ENCODE assay signal across 9 cellular contexts in the genomic region with DNA sequence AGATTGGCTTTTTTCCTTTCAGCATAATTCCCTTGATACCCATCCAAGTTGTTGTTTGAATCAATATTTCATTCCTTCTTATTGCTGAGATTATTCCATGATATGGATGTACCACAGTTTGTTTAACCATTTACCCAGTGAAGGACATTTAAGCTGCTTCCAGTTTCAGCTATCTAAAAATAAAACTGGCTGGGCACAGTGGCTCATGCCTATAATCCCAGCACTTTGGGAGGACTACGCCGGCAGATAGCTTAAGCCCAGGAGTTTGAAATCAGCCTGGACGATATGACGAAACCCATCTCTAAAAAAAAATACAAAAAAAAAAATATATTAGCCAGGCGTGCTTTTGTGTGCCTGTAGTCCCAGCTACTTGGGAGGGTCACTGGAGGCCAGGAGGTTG. TPM values are rescaled to one million over a fixed set of nuclear protein-coding genes. Genes with fewer than 3 reads are reported as not detected.
"Had no signal": no experiment of that assay in that cellular context is flagged by ENCODE, and none has a peak within 500 bp of the region (broad histone marks: within the 10 kb centered on the region; RNA-seq: fewer than 3 reads in every experiment).

No MANE protein-coding gene starts in this region.

- H3K4me3 ChIP-seq: GM23338 had no signal

- H3K27ac ChIP-seq: HL-60 had no signal

- DNase-seq: H9, HCEC 1CT, KBM-7 had no signal

- H3K4me1 Mint-ChIP-seq: GM23338, H9, IgD-negative memory B cell had no signal

- ATAC-seq: GM23338, HepG2 had no signal

- H3K27ac Mint-ChIP-seq: GM23338, H9, IgD-negative memory B cell had no signal

- H3K4me3 Mint-ChIP-seq: GM23338, H9, IgD-negative memory B cell had no signal

- H3K27me3 Mint-ChIP-seq: IgD-negative memory B cell had no signal

- H3K9me3 Mint-ChIP-seq: GM23338, H9, IgD-negative memory B cell had no signal

RNA-seq across cellular contexts. Expression of a gene that starts 42.6 kb away (rescaled TPM):
- total RNA-seq: GM23338, H1, H9, HepG2, HT1080 had no signal

RNA-seq across cellular contexts. Expression of a gene that starts 43.3 kb away (rescaled TPM):
- total RNA-seq: HepG2 had no signal
